Comparison of ENCODE assay signal across 2 cellular contexts in genomic region chr13:21020176-21020575, GRCh38.
TF ChIP-seq lines count a peak whose summit lies in the region.

No MANE protein-coding gene starts in this region.

TF ChIP-seq in GM23338, 12 proteins besides CTCF, POLR2A, EP300 and RAD21:
- TF ChIP-seq ETS1 (IDR thresholded peaks at IDR 0.05) (no peak), POLR2AphosphoS5 (IDR thresholded peaks at IDR 0.05; ENCODE audit: low read depth) (no peak), ZNF114 (CRISPR knock-in tag; IDR thresholded peaks at IDR 0.05) (no peak), EZH2phosphoT487 (IDR thresholded peaks at IDR 0.05; ENCODE audit: unreplicated experiment) (no peak), REST (IDR thresholded peaks at IDR 0.05; ENCODE audit: unreplicated experiment) (no peak), EZH2 (IDR thresholded peaks at IDR 0.05; ENCODE audit: low read depth, unreplicated experiment) (no peak), NANOG (IDR thresholded peaks at IDR 0.05; ENCODE audit: borderline replicate concordance) (no peak), ZNF462 (CRISPR knock-in tag; IDR thresholded peaks at IDR 0.05) (no peak), JUNB (IDR thresholded peaks at IDR 0.05; ENCODE audit: unreplicated experiment) (no peak)

TF ChIP-seq in HepG2, 621 proteins besides CTCF, POLR2A, EP300 and RAD21:
- TF ChIP-seq PRDM10 (CRISPR knock-in tag; IDR thresholded peaks at IDR 0.05; ENCODE audit: low read depth) (no peak), FOXA3 (CRISPR knock-in tag; IDR thresholded peaks at IDR 0.05) (no peak), RXRB (CRISPR knock-in tag; IDR thresholded peaks at IDR 0.05; ENCODE audit: borderline replicate concordance) (no peak), NCOR1 (IDR thresholded peaks at IDR 0.05; ENCODE audit: borderline replicate concordance, low read length) (no peak), ATF4 (CRISPR knock-in tag; IDR thresholded peaks at IDR 0.05) (no peak), CAMTA2 (CRISPR knock-in tag; IDR thresholded peaks at IDR 0.05; ENCODE audit: borderline replicate concordance) (no peak), MXD3 (CRISPR knock-in tag; IDR thresholded peaks at IDR 0.05) (no peak), RCOR2 (CRISPR knock-in tag; IDR thresholded peaks at IDR 0.05) (no peak), GMEB2 (CRISPR knock-in tag; IDR thresholded peaks at IDR 0.05; ENCODE audit: low read depth) (no peak), ZKSCAN8 (CRISPR knock-in tag; IDR thresholded peaks at IDR 0.05; ENCODE audit: borderline replicate concordance) (no peak), ZNF547 (CRISPR knock-in tag; IDR thresholded peaks at IDR 0.05) (no peak), SMAD1 (CRISPR knock-in tag; IDR thresholded peaks at IDR 0.05; ENCODE audit: borderline replicate concordance, low read depth) (no peak), HMGXB4 (CRISPR knock-in tag; IDR thresholded peaks at IDR 0.05; ENCODE audit: borderline replicate concordance in 1 of 2, low read depth in 1 of 2) (no peak), TMF1 (CRISPR knock-in tag; IDR thresholded peaks at IDR 0.05; ENCODE audit: low read depth) (no peak), ZNF501 (CRISPR knock-in tag; IDR thresholded peaks at IDR 0.05) (no peak)
